ENCODE assay signal across 9 cellular contexts in the genomic region with DNA sequence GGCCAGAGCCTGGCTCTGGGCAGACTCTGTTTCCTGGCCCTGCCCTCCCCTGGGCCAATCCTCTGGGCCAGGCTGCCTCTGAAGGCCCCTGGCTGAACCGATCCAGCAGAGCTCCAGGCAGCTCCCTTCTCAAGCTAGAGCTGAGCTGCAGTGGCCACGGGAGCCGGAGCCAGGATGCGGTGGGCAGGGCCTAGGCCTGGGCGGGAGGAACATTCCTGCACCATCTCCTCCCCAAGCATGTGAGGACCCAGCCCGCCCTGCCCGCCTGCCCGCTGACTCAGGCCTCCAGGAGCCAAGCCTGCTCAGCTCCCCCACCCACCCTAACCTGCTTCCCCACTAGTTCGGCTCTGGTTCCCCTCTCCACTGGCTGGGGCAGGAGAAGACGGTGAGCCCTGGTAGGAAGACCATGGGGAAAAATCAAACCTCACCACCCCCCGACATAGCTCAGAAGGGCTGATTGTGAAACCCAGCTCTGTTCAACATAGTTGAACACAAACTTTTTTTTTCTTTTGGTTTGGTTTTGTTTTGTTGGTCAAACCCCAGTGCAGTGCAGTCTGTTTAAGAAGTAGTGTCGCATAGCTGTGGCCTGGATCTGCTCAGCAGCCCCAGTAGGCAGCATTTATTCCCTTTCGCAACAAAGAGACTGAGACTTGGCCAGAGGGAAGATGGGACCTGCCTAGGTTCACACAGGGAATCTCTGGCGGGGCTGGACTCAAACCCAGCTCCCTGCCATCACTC. TPM values are rescaled to one million over a fixed set of nuclear protein-coding genes. Genes with fewer than 3 reads are reported as not detected.
DNase-seq lines count a peak whose midpoint lies in the region; ATAC-seq and TF ChIP-seq lines count a peak whose summit lies in the region.
"Had no signal": no experiment of that assay in that cellular context is flagged by ENCODE, and none has a peak within 500 bp of the region (broad histone marks: within the 10 kb centered on the region; RNA-seq: fewer than 3 reads in every experiment).

No MANE protein-coding gene starts in this region.

- ATAC-seq in WTC11 (peak; percentile 89), Right ventricle myocardium superior (ENCODE audit: poor library complexity) (peak; percentile 89), HG03135 (IDR thresholded peaks at IDR 0.05; ENCODE audit: unreplicated experiment) (no peak)

- H3K9me3 Mint-ChIP-seq in WTC11, result no peaks in the 10 kb centered on the region
- H3K9me3 Mint-ChIP-seq: activated naive CD4-positive, alpha-beta T cell treated with anti-CD3 and anti-CD28 coated beads, Interleukin-2, amount 50 U/mL, for 24 hours had no signal

- peak overlapping the region; percentile 44; the same call in 1 of the 2 replicates for H3K27ac Mint-ChIP-seq in WTC11
- H3K27ac Mint-ChIP-seq: activated naive CD4-positive, alpha-beta T cell treated with anti-CD3 and anti-CD28 coated beads, Interleukin-2, amount 50 U/mL, for 24 hours had no signal

- peak overlapping the region; percentile 74 to 79 for H3K27ac ChIP-seq in prostate gland
- H3K27ac ChIP-seq in effector memory CD4-positive, alpha-beta T cell (ENCODE audit: insufficient read depth, low read length, poor library complexity, severe bottlenecking), result no peak overlapping the region

- peak; percentile 96 for DNase-seq in Daoy (ENCODE audit: low read depth)
- DNase-seq in WTC11 (ENCODE audit: low spot score), result peak; percentile 57
- peak; percentile 90 for DNase-seq in Right ventricle myocardium superior
- DNase-seq in prostate gland (ENCODE audit: low spot score), result peak; percentile 91
- no peak for DNase-seq in NCI-H510A (lab: John Stamatoyannopoulos, UW)
- DNase-seq in NCI-H1436 treated with DMSO at 0.1 percent for 48 hours (lab: John Stamatoyannopoulos, UW), result no peak
- no peak for DNase-seq in effector memory CD4-positive, alpha-beta T cell

- CTCF ChIA-PET in WTC11 (lab: Charles Lee), result interaction anchor here (0.6 to 1.8 kb wide), 9 partner anchors 11 to 293 kb away, joined by 3 to 10 read pairs (median 3); a partner anchor contains a TSS

- H3K4me1 Mint-ChIP-seq in WTC11, result no peaks in the 10 kb centered on the region
- H3K4me1 Mint-ChIP-seq: activated naive CD4-positive, alpha-beta T cell treated with anti-CD3 and anti-CD28 coated beads, Interleukin-2, amount 50 U/mL, for 24 hours had no signal

- no peak overlapping the region for H3K4me3 Mint-ChIP-seq in WTC11
- H3K4me3 Mint-ChIP-seq: activated naive CD4-positive, alpha-beta T cell treated with anti-CD3 and anti-CD28 coated beads, Interleukin-2, amount 50 U/mL, for 24 hours had no signal

- no peaks in the 10 kb centered on the region for H3K27me3 ChIP-seq in prostate gland (replicated peaks; ENCODE audit: insufficient read depth)
- no peaks in the 10 kb centered on the region for H3K27me3 ChIP-seq in effector memory CD4-positive, alpha-beta T cell (replicated peaks; ENCODE audit: control insufficient read depth, insufficient read depth, low read length, poor library complexity, severe bottlenecking)

- H3K36me3 Mint-ChIP-seq in WTC11, result peaks cover 10% of the 10 kb centered on the region; the same call in 1 of the 2 replicates
- H3K36me3 Mint-ChIP-seq: activated naive CD4-positive, alpha-beta T cell treated with anti-CD3 and anti-CD28 coated beads, Interleukin-2, amount 50 U/mL, for 24 hours had no signal

- H3K36me3 ChIP-seq in prostate gland, result no peaks in the 10 kb centered on the region
- no peaks in the 10 kb centered on the region for H3K36me3 ChIP-seq in effector memory CD4-positive, alpha-beta T cell (ENCODE audit: control insufficient read depth, insufficient read depth, low read length)

- H3K4me3 ChIP-seq in prostate gland, result no peak overlapping the region
- H3K4me3 ChIP-seq in effector memory CD4-positive, alpha-beta T cell (ENCODE audit: insufficient read depth, low read depth, low read length, poor library complexity, severe bottlenecking), result no peak overlapping the region

- no peaks in the 10 kb centered on the region for H3K9me3 ChIP-seq in prostate gland
- no peaks in the 10 kb centered on the region for H3K9me3 ChIP-seq in effector memory CD4-positive, alpha-beta T cell (ENCODE audit: control insufficient read depth, low read length)

- H3K4me1 ChIP-seq in prostate gland (replicated peaks), result peaks cover 11% of the 10 kb centered on the region
- H3K4me1 ChIP-seq in effector memory CD4-positive, alpha-beta T cell (ENCODE audit: control insufficient read depth, insufficient read depth, low read length, poor library complexity, severe bottlenecking), result no peaks in the 10 kb centered on the region

- POLR2A ChIA-PET in WTC11 (lab: Charles Lee), result interaction anchor here (0.6 to 1.4 kb wide), 3 partner anchors 12 to 1777 kb away, joined by 3 read pairs; a partner anchor contains a TSS

- peak; percentile 57 for TF ChIP-seq POLR2A in prostate gland (IDR thresholded peaks at IDR 0.05)

- 35% methylated on average over 10 of the region's 14 CpGs for WGBS in prostate gland

- no peaks in the 10 kb centered on the region for H3K27me3 Mint-ChIP-seq in WTC11 (ENCODE audit: low read depth)
- H3K27me3 Mint-ChIP-seq: activated naive CD4-positive, alpha-beta T cell treated with anti-CD3 and anti-CD28 coated beads, Interleukin-2, amount 50 U/mL, for 24 hours had no signal

- intact Hi-C loops in Right ventricle myocardium superior (cut with DNase I) (no loop called here), prostate gland (cut with DNase I) (no loop called here)

- TF ChIP-seq CTCF in WTC11 (IDR thresholded peaks at IDR 0.05), result no peak
- no peak for TF ChIP-seq CTCF in prostate gland (IDR thresholded peaks at IDR 0.05)

TF ChIP-seq in WTC11, 78 proteins besides CTCF, POLR2A, EP300 and RAD21 (continues in another document):
- TF ChIP-seq, protein P1, sequence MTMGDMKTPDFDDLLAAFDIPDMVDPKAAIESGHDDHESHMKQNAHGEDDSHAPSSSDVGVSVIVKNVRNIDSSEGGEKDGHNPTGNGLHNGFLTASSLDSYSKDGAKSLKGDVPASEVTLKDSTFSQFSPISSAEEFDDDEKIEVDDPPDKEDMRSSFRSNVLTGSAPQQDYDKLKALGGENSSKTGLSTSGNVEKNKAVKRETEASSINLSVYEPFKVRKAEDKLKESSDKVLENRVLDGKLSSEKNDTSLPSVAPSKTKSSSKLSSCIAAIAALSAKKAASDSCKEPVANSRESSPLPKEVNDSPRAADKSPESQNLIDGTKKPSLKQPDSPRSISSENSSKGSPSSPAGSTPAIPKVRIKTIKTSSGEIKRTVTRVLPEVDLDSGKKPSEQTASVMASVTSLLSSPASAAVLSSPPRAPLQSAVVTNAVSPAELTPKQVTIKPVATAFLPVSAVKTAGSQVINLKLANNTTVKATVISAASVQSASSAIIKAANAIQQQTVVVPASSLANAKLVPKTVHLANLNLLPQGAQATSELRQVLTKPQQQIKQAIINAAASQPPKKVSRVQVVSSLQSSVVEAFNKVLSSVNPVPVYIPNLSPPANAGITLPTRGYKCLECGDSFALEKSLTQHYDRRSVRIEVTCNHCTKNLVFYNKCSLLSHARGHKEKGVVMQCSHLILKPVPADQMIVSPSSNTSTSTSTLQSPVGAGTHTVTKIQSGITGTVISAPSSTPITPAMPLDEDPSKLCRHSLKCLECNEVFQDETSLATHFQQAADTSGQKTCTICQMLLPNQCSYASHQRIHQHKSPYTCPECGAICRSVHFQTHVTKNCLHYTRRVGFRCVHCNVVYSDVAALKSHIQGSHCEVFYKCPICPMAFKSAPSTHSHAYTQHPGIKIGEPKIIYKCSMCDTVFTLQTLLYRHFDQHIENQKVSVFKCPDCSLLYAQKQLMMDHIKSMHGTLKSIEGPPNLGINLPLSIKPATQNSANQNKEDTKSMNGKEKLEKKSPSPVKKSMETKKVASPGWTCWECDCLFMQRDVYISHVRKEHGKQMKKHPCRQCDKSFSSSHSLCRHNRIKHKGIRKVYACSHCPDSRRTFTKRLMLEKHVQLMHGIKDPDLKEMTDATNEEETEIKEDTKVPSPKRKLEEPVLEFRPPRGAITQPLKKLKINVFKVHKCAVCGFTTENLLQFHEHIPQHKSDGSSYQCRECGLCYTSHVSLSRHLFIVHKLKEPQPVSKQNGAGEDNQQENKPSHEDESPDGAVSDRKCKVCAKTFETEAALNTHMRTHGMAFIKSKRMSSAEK (CRISPR knock-in tag; IDR thresholded peaks at IDR 0.05; ENCODE audit: borderline replicate concordance), result no peak
- TF ChIP-seq SP1 (CRISPR knock-in tag; conservative IDR thresholded peaks at IDR 0.05), result no peak
- no peak for TF ChIP-seq NR2C2 (CRISPR knock-in tag; IDR thresholded peaks at IDR 0.05)
- TF ChIP-seq ATF1 (CRISPR knock-in tag; IDR thresholded peaks at IDR 0.05), result no peak
- TF ChIP-seq CREM (CRISPR knock-in tag; IDR thresholded peaks at IDR 0.05), result no peak
- TF ChIP-seq ZNF416 (CRISPR knock-in tag; IDR thresholded peaks at IDR 0.05), result no peak
- TF ChIP-seq ETV6 (CRISPR knock-in tag; IDR thresholded peaks at IDR 0.05), result no peak
- TF ChIP-seq, protein P2, sequence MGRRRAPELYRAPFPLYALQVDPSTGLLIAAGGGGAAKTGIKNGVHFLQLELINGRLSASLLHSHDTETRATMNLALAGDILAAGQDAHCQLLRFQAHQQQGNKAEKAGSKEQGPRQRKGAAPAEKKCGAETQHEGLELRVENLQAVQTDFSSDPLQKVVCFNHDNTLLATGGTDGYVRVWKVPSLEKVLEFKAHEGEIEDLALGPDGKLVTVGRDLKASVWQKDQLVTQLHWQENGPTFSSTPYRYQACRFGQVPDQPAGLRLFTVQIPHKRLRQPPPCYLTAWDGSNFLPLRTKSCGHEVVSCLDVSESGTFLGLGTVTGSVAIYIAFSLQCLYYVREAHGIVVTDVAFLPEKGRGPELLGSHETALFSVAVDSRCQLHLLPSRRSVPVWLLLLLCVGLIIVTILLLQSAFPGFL (CRISPR knock-in tag; IDR thresholded peaks at IDR 0.05; ENCODE audit: borderline replicate concordance), result no peak
- no peak for TF ChIP-seq NR3C1 (CRISPR knock-in tag; conservative IDR thresholded peaks at IDR 0.05; ENCODE audit: low read depth)

RNA-seq across cellular contexts. Expression of a gene that starts 13.5 kb away (rescaled TPM):
- 7.1 and 7.8 TPM in 2 replicates for total RNA-seq in Daoy (2014; rRNA removed; shearing (Covaris generic))
- total RNA-seq in WTC11 (2021), result 17.8 to 19.8 TPM (median 18.9 TPM) in 3 replicates
- 12.4 TPM for total RNA-seq in Right ventricle myocardium superior
- 10 to 100 TPM; 23.6 to 25.6 TPM for total RNA-seq in prostate gland

RNA-seq across cellular contexts. Expression of a gene that starts 21.2 kb away (rescaled TPM):
- total RNA-seq in Daoy (2014; rRNA removed; shearing (Covaris generic)), result 115 and 126 TPM in 2 replicates
- total RNA-seq in WTC11 (2021), result 93.7 to 107 TPM (median 94.8 TPM) in 3 replicates
- 41.7 TPM for total RNA-seq in Right ventricle myocardium superior
- 100 to 1,000 TPM; 125 to 277 TPM for total RNA-seq in prostate gland

RNA-seq across cellular contexts. Expression of a gene that starts 35.7 kb away (rescaled TPM):
- 36.0 and 41.4 TPM in 2 replicates for total RNA-seq in Daoy (2014; rRNA removed; shearing (Covaris generic))
- total RNA-seq in WTC11 (2021) (25.9 to 28.4 TPM (median 27.9 TPM) in 3 replicates), Right ventricle myocardium superior (16.9 TPM), prostate gland (10 to 100 TPM; 17.7 to 21.6 TPM)

RNA-seq across cellular contexts. Expression of a gene that starts 51.4 kb away (rescaled TPM):
- total RNA-seq in Daoy (2014; rRNA removed; shearing (Covaris generic)), result 21.2 and 24.7 TPM in 2 replicates
- 2.9 to 3.6 TPM (median 3.6 TPM) in 3 replicates for total RNA-seq in WTC11 (2021)
- 5.2 TPM for total RNA-seq in Right ventricle myocardium superior
- total RNA-seq in prostate gland, result 10 to 100 TPM; 14.3 to 29.4 TPM

Comparison
In these comparisons a context has a peak if more than half of its experiments do, and no peak if none do; other contexts are left out.
1. DNase-seq: peak in Daoy (single experiment), WTC11 (single experiment), Right ventricle myocardium superior (single experiment) and prostate gland (single experiment); none in NCI-H510A (single experiment), NCI-H1436 treated with DMSO at 0.1 percent for 48 hours (single experiment) and effector memory CD4-positive, alpha-beta T cell (0 of 3).